8 cellular contexts compared by ENCODE assay signal in the genomic region with DNA sequence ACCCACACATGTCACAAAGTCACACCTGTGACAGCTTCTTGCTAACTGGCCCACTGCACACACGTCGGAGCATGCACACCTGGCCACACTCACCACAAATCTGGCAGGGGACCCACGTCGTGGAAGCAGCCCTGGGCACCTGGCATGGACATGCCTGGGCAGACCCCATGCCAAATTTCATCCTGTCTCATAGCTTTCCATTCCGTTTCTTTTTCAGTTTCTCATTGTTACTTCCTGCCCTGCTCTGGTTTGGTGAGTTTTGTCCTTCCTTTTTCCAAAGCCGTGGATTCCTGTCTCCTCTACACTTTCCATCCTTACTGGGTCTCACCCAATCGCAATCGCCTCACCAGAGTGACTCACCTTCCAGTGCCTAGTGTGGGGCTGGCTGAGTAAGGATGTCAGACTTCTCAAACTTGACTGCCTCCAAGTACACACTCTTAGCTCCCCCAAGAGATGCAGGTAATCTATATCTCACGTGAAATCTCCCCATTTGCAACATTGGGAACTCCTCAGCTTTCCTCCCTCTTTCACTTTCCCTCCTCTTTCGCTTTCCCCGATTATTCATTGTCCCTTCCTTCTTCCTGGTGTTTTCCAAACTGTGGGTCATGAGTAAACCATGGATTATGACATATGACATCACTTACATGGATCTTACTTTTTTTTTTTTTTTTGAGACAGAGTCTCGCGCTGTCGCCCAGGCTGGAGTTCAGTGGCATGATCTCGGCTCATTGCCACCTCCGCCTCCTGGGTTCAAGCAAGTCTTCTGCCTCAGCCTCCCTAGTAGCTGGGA. TPM values are rescaled to one million over a fixed set of nuclear protein-coding genes. Genes with fewer than 3 reads are reported as not detected.
DNase-seq lines count a peak whose midpoint lies in the region; ATAC-seq and TF ChIP-seq lines count a peak whose summit lies in the region.

No MANE protein-coding gene starts in this region.

- H3K4me3 ChIP-seq in GM12864 (ENCODE audit: low read depth, low read length) (peak overlapping the region; percentile 0; the same call in 1 of the 2 replicates), cardiac fibroblast (replicated peaks in 1 of 2; ENCODE audit: low read depth in 2 of 2, low read length in 2 of 2) (peak overlapping the region; percentile 8 to 63)

- H3K27me3 Mint-ChIP-seq in natural killer cell (ENCODE audit: low read depth in 2 of 2) = peaks cover 0 to 2% of the 10 kb centered on the region in 2 donors

- no peaks in the 10 kb centered on the region for H3K36me3 Mint-ChIP-seq in natural killer cell

- intact Hi-C loops in natural killer cell (cut with micrococcal nuclease) = no loop called here

- no peak for TF ChIP-seq CTCF in GM12864 (IDR thresholded peaks at IDR 0.05; ENCODE audit: low read depth, low read length, missing control alignments)
- no peak for TF ChIP-seq CTCF in cardiac fibroblast (IDR thresholded peaks at IDR 0.05; ENCODE audit: low read depth, low read length)
- no peak for TF ChIP-seq CTCF in natural killer cell (IDR thresholded peaks at IDR 0.05)

- H3K4me1 Mint-ChIP-seq in natural killer cell = peaks cover 18% of the 10 kb centered on the region in 2 donors

- ATAC-seq in natural killer cell = no peak

- H3K27ac Mint-ChIP-seq in natural killer cell = peak overlapping the region; percentile 88 to 93

- peak overlapping the region; percentile 81 for H3K4me3 Mint-ChIP-seq in natural killer cell

- H3K9me3 Mint-ChIP-seq in natural killer cell = no peaks in the 10 kb centered on the region

- DNase-seq in GM12864 (ENCODE audit: low read depth) (no peak), NCI-H226 (peak; percentile 67), cardiac fibroblast (ENCODE audit: low read depth in 2 of 2) (peak; percentile 52 to 81), natural killer cell (no peak), NCI-H748 (lab: John Stamatoyannopoulos, UW; ENCODE audit: unreplicated experiment) (no peak), NCI-H774 (lab: John Stamatoyannopoulos, UW) (no peak), NCI-H69 (lab: John Stamatoyannopoulos, UW) (no peak), cerebellar nuclear complex (lab: John Stamatoyannopoulos, UW) (no peak)

RNA-seq across cellular contexts. Expression of gene BBC3, which starts 1.6 kb away (rescaled TPM):
- 10 to 100 TPM; 39.9 to 45.1 (median 43.9) TPM for total RNA-seq in natural killer cell

RNA-seq across cellular contexts. Expression of gene CCDC9, which starts 23.7 kb away (rescaled TPM):
- total RNA-seq in natural killer cell = 10 to 100 TPM; 49.6 to 55.8 (median 55.4) TPM

RNA-seq across cellular contexts. Expression of gene INAFM1, which starts 42.1 kb away (rescaled TPM):
- 10 to 100 TPM in 1 of 3 donors, 1 to 10 TPM in 2; 9.1 to 10.3 (median 9.5) TPM for total RNA-seq in natural killer cell

Comparison
In these comparisons a context has a peak if more than half of its experiments do, and no peak if none do; other contexts are left out.
1. DNase-seq: peak in NCI-H226 (single experiment) and cardiac fibroblast (2 of 2); none in GM12864 (single experiment), natural killer cell (single experiment), NCI-H748 (single experiment), NCI-H774 (single experiment), NCI-H69 (single experiment) and cerebellar nuclear complex (0 of 2).